In the genomic region with DNA sequence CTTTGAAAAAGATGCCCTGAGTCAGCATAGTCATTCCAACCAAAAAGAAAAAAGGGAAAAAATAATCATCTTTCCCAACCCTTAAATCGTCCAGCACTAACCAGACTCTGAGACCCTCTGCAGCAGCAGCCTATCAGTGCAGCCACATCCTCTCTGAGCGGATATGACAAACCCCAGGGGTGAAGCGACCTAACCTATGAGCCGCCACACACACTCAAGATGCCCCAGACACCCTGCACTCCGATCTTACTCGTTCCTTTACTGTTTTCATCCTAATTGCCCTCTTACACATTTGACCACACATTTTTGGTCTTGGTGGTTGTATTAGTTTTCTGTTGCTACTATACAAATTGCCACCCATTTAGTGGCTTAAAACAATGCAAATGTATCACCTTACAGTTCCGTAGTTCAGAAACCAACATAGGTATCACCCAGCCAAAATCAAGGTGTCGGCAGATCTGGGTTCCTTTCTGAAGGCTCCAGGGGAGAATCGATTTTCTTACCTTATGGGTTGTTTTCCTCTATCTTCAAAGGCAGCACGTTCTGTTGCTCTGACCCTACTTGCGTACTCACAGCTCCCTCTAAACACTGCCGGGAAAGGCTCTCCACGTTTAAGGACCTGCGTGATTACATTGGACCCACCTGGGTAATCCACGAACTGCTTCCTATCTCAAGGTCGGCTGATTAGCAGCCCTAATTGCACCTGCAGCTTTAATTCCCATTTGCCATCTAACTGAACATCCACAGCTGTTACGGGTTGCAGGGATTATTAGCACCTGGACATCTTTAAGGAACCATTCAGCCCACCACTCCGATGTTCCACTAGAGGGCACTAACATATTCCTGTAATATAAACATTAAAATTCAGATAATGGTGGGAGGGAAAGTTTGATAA, we compare ENCODE assay signal across 9 cellular contexts. TPM values are rescaled to one million over a fixed set of nuclear protein-coding genes. Genes with fewer than 3 reads are reported as not detected.
DNase-seq lines count a peak whose midpoint lies in the region; ATAC-seq, FAIRE-seq and TF ChIP-seq lines count a peak whose summit lies in the region.
"Had no signal": no experiment of that assay in that cellular context is flagged by ENCODE, and none has a peak within 500 bp of the region (broad histone marks: within the 10 kb centered on the region; RNA-seq: fewer than 3 reads in every experiment).

No MANE protein-coding gene starts in this region.

- CTCF ChIA-PET in CD8-positive, alpha-beta memory T cell (lab: Charles Lee): interaction anchor here (1.0 to 5.4 kb wide), 3 partner anchors 71 to 98 kb away, joined by 4 to 32 read pairs (median 18); no protein-coding TSS in a partner anchor

- H3K4me1 ChIP-seq in CD8-positive, alpha-beta memory T cell (ENCODE audit: insufficient read depth, low read length): peaks cover 50% of the 10 kb centered on the region
- H3K4me1 ChIP-seq in GM23248 (ENCODE audit: insufficient read depth) (no peaks in the 10 kb centered on the region), pancreas (peaks cover 0 to 14% (median 8%) of the 10 kb centered on the region in 3 donors)

- ATAC-seq in pancreas: peak; percentile 63 to 76 (median 75)
- ATAC-seq in GM18511 (IDR thresholded peaks at IDR 0.05; ENCODE audit: unreplicated experiment): no peak
- no peak for ATAC-seq in HG02798 (IDR thresholded peaks at IDR 0.05; ENCODE audit: poor library complexity, unreplicated experiment)

- POLR2A ChIA-PET in CD8-positive, alpha-beta memory T cell (lab: Charles Lee): interaction anchor here (0.9 to 1.1 kb wide), 2 partner anchors 73 to 97 kb away, joined by 4 to 7 read pairs; no protein-coding TSS in a partner anchor

- no peak for TF ChIP-seq POLR2A in H54 (IDR thresholded peaks at IDR 0.05; ENCODE audit: low read depth, low read length)

- H3F3A ChIP-seq in GM23248 (ENCODE audit: insufficient read depth): no peaks in the 10 kb centered on the region

- H3K9me3 Mint-ChIP-seq in CD8-positive, alpha-beta memory T cell: no peaks in the 10 kb centered on the region

- intact Hi-C loops in pancreas (cut with DNase I): no loop called here

- peak; percentile 28 to 75 (median 56) for TF ChIP-seq CTCF in pancreas (IDR thresholded peaks at IDR 0.05)

- peak in 2 of 5 donors; percentile 27 to 49 for DNase-seq in CD8-positive, alpha-beta memory T cell
- DNase-seq in GM23248 (peak; percentile 48), SK-MEL-5 (ENCODE audit: low read depth, low spot score) (peak; percentile 66), dermis microvascular lymphatic vessel endothelial cell (ENCODE audit: low read depth in 2 of 2) (peak; percentile 9 to 40), pancreas (peak in 3 of 6 donors; percentile 37 to 62 (median 57)), H54 (ENCODE audit: insufficient read length, low spot score) (no peak)

- WGBS in GM23248 (ENCODE audit: low coverage in 1 of 2, low lambda C conversion rate in 2 of 2, missing lambda C conversion rate in 2 of 2), 2 experiments: 44 to 47% methylated on average over 18 of the region's 18 CpGs
- 21% methylated on average over 18 of the region's 18 CpGs for WGBS in pancreas, 2 donors

- no peak for FAIRE-seq in pancreas (lab: Jason Lieb, UNC)
- no peak for FAIRE-seq in H54 (lab: Jason Lieb, UNC)

- H3K9me3 ChIP-seq in CD8-positive, alpha-beta memory T cell (ENCODE audit: low read length): no peaks in the 10 kb centered on the region
- no peaks in the 10 kb centered on the region for H3K9me3 ChIP-seq in GM23248 (ENCODE audit: low read depth)
- H3K9me3 ChIP-seq in pancreas: no peaks in the 10 kb centered on the region

- no peak overlapping the region for H3K9ac ChIP-seq in GM23248

- no peaks in the 10 kb centered on the region for H3K79me2 ChIP-seq in GM23248 (ENCODE audit: insufficient read depth)

- no peak overlapping the region for H2AFZ ChIP-seq in GM23248

- in situ Hi-C loops in GM23248 (cut with MboI): no loop called here
- in situ Hi-C loops in SK-MEL-5 (cut with HindIII; ENCODE audit: low pct_unique_long_range_greater_than_20kb, low sequenced_read_pairs): no loop called here

- no peaks in the 10 kb centered on the region for H3K36me3 Mint-ChIP-seq in CD8-positive, alpha-beta memory T cell

- H3K4me1 Mint-ChIP-seq in CD8-positive, alpha-beta memory T cell: peaks cover 56 to 78% (median 74%) of the 10 kb centered on the region in 3 donors

- H3K9me2 ChIP-seq in GM23248 (ENCODE audit: insufficient read depth): no peaks in the 10 kb centered on the region

- H3K4me3 ChIP-seq in CD8-positive, alpha-beta memory T cell (ENCODE audit: low read length): peak overlapping the region; percentile 70
- H3K4me3 ChIP-seq in GM23248 (no peak overlapping the region), pancreas (peak overlapping the region; percentile 7 to 44 (median 22))

- peak overlapping the region; percentile 38 for H3K27ac ChIP-seq in CD8-positive, alpha-beta memory T cell (ENCODE audit: low read depth, low read length)
- H3K27ac ChIP-seq in GM23248 (no peak overlapping the region), pancreas (peak overlapping the region; percentile 17 to 66 (median 48))

- H3K27me3 Mint-ChIP-seq in CD8-positive, alpha-beta memory T cell: no peaks in the 10 kb centered on the region

- no peak overlapping the region for H3K4me2 ChIP-seq in GM23248 (ENCODE audit: unreplicated experiment)

- peak overlapping the region; percentile 87 to 98 (median 94) for H3K27ac Mint-ChIP-seq in CD8-positive, alpha-beta memory T cell

- H3K36me3 ChIP-seq in CD8-positive, alpha-beta memory T cell (ENCODE audit: insufficient read depth, low read length): no peaks in the 10 kb centered on the region
- H3K36me3 ChIP-seq in GM23248 (ENCODE audit: low read depth): no peaks in the 10 kb centered on the region
- H3K36me3 ChIP-seq in pancreas: no peaks in the 10 kb centered on the region

- no peaks in the 10 kb centered on the region for H3K27me3 ChIP-seq in CD8-positive, alpha-beta memory T cell (ENCODE audit: insufficient read depth, low read length, poor library complexity, severe bottlenecking)
- no peaks in the 10 kb centered on the region for H3K27me3 ChIP-seq in GM23248 (replicated peaks; ENCODE audit: insufficient read depth)
- H3K27me3 ChIP-seq in pancreas: no peaks in the 10 kb centered on the region

- no peaks in the 10 kb centered on the region for H4K20me1 ChIP-seq in GM23248 (ENCODE audit: insufficient read depth)

- peak overlapping the region; percentile 83 to 93 (median 88) for H3K4me3 Mint-ChIP-seq in CD8-positive, alpha-beta memory T cell

RNA-seq across cellular contexts. Expression of gene PRSS1, which starts 37.3 kb away (rescaled TPM):
- total RNA-seq in CD8-positive, alpha-beta memory T cell: not detected
- not detected for polyA plus RNA-seq in CD8-positive, alpha-beta memory T cell
- not detected in 2 replicates for total RNA-seq in GM23248 (2014; rRNA removed; shearing (Covaris generic))
- not detected in 2 replicates for polyA plus RNA-seq in GM23248 (2016; fragmentation: Nextera tagmentation; extraction: Ambion mirVana)
- not detected in 2 replicates for total RNA-seq in SK-MEL-5 (2014; rRNA removed; shearing (Covaris generic))
- polyA plus RNA-seq in SK-MEL-5 (2015; cell fraction: cytosol; rRNA removed): not detected in 2 replicates
- not detected in 2 replicates for polyA plus RNA-seq in SK-MEL-5 (2015; cell fraction: nucleus; rRNA removed)
- not detected in 2 replicates for total RNA-seq in dermis microvascular lymphatic vessel endothelial cell
- total RNA-seq in pancreas: over 10,000 TPM; 23,499 to 66,172 (median 43,326) TPM
- over 10,000 TPM; 22,582 to 45,101 TPM for polyA plus RNA-seq in pancreas
- total RNA-seq: T-helper 2 cell treated with Interferon-gamma antibody and Interleukin-4, amounts not matched to agents 100 ng/mL and 5 ng/mL, for 36 hours had no signal

RNA-seq across cellular contexts. Expression of gene PRSS2, which starts 58.8 kb away (rescaled TPM):
- not detected for total RNA-seq in CD8-positive, alpha-beta memory T cell
- polyA plus RNA-seq in CD8-positive, alpha-beta memory T cell: not detected
- not detected in 2 replicates for total RNA-seq in GM23248 (2014; rRNA removed; shearing (Covaris generic))
- polyA plus RNA-seq in GM23248 (2016; fragmentation: Nextera tagmentation; extraction: Ambion mirVana) (not detected in 2 replicates), pancreas (over 10,000 TPM; 25,162 to 43,147 TPM)
- total RNA-seq in SK-MEL-5 (2014; rRNA removed; shearing (Covaris generic)): not detected in 2 replicates
- polyA plus RNA-seq in SK-MEL-5 (2015; cell fraction: cytosol; rRNA removed): not detected in 2 replicates
- polyA plus RNA-seq in SK-MEL-5 (2015; cell fraction: nucleus; rRNA removed): not detected in 2 replicates
- total RNA-seq in dermis microvascular lymphatic vessel endothelial cell (not detected in 2 replicates), pancreas (over 10,000 TPM; 42,431 to 136,252 (median 67,286) TPM)
- total RNA-seq: T-helper 2 cell treated with Interferon-gamma antibody and Interleukin-4, amounts not matched to agents 100 ng/mL and 5 ng/mL, for 36 hours had no signal

Comparison
In these comparisons a context has a peak if more than half of its experiments do, and no peak if none do; other contexts are left out.
1. ATAC-seq: peak in pancreas (4 of 4); none in GM18511 (single experiment) and HG02798 (single experiment).
2. RNA of gene PRSS1, which starts 37.3 kb away (total RNA-seq): 23,499 to 66,172 TPM in pancreas; not detected in CD8-positive, alpha-beta memory T cell, not detected in GM23248, not detected in SK-MEL-5 and not detected in dermis microvascular lymphatic vessel endothelial cell; every median in the first group is over 1,000 times any median in the second.
3. RNA of gene PRSS2, which starts 58.8 kb away (total RNA-seq): 42,431 to 136,252 TPM in pancreas; not detected in CD8-positive, alpha-beta memory T cell, not detected in GM23248, not detected in SK-MEL-5 and not detected in dermis microvascular lymphatic vessel endothelial cell; every median in the first group is over 1,000 times any median in the second.